ENCODE assay signal across 8 cellular contexts in the genomic region with DNA sequence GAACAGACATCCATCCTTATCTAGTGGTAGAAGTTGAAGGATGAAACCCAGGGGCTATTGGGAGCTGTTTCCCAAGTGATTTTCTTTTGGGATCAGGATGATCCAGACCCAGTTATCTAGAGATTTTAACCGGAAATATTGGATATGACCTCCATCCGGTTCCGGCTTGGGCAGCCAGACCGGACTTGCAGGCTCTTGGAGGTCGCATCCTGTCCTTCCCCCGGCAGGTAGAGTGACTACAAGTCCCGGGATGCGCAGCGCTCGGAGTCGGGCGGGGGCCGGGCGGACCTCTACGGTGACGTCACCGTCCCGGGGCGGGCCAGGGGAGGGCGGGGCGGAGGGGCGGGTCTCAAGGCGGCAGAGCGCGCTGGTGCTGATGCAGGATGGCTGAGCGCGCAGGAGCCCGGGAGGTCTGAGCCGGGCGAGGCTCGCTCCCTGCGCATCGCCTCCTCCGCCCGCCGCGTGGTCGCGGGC. TPM values are rescaled to one million over a fixed set of nuclear protein-coding genes. Genes with fewer than 3 reads are reported as not detected.
A peak's percentile ranks its signal among the peaks of the same experiment; 100 is the strongest.
DNase-seq lines count a peak whose midpoint lies in the region; ATAC-seq and TF ChIP-seq lines count a peak whose summit lies in the region.

A gene (plus strand): TSS at position 360 of the 474 bp plus-strand sequence. CDS start 391 bp downstream, outside the sequence.

- DNase-seq in AG20443 (ENCODE audit: low spot score): peak; percentile 96
- peak; percentile 95 for DNase-seq in NCI-H69 (lab: John Stamatoyannopoulos, UW)
- DNase-seq in activated CD8-positive, alpha-beta memory T cell treated with anti-CD3 and anti-CD28 coated beads, Interleukin-2, amount 50 U/mL, for 24 hours (ENCODE audit: extremely low read depth): peak; percentile 78
- DNase-seq in endothelial cell (ENCODE audit: low spot score): peak; percentile 89
- peak; percentile 79 to 84 for DNase-seq in mesothelial cell of epicardium (ENCODE audit: low spot score in 2 of 2, unreplicated experiment in 2 of 2)
- peak; percentile 73 to 81 for DNase-seq in stimulated activated CD8-positive, alpha-beta memory T cell treated with anti-CD3 and anti-CD28 coated beads, Interleukin-2, amount 100 ng/mL, for 1 hour (ENCODE audit: low read depth in 2 of 2)

- peaks cover 7% of the 10 kb centered on the region for H3K36me3 Mint-ChIP-seq in endothelial cell (ENCODE audit: low read depth, unreplicated experiment)
- no peaks in the 10 kb centered on the region for H3K36me3 Mint-ChIP-seq in mesothelial cell of epicardium

- H3K4me1 Mint-ChIP-seq in endothelial cell (ENCODE audit: unreplicated experiment) (peaks cover 39% of the 10 kb centered on the region), mesothelial cell of epicardium (peaks cover 13% of the 10 kb centered on the region)

- H3K27me3 Mint-ChIP-seq in endothelial cell (ENCODE audit: unreplicated experiment): peaks cover 15% of the 10 kb centered on the region
- peaks cover 80% of the 10 kb centered on the region for H3K27me3 Mint-ChIP-seq in mesothelial cell of epicardium (ENCODE audit: low read depth)

- ATAC-seq in GM19324 (IDR thresholded peaks at IDR 0.05; ENCODE audit: low FRiP score, unreplicated experiment) (peak; percentile 94), HG03442 (IDR thresholded peaks at IDR 0.05; ENCODE audit: unreplicated experiment) (peak; percentile 89)

- peak within 1 kb of the TSS; percentile 97 for H3K27ac Mint-ChIP-seq in endothelial cell (ENCODE audit: unreplicated experiment)
- H3K27ac Mint-ChIP-seq in mesothelial cell of epicardium: no peak within 1 kb of the TSS

- no peaks in the 10 kb centered on the region for H3K9me3 Mint-ChIP-seq in endothelial cell (ENCODE audit: unreplicated experiment)
- H3K9me3 Mint-ChIP-seq in mesothelial cell of epicardium: peaks cover under 1% of the 10 kb centered on the region

- peak within 1 kb of the TSS; percentile 91 for H3K4me3 Mint-ChIP-seq in endothelial cell (ENCODE audit: unreplicated experiment)
- peak within 1 kb of the TSS; percentile 61 for H3K4me3 Mint-ChIP-seq in mesothelial cell of epicardium

- TF ChIP-seq CTCF in endothelial cell (IDR thresholded peaks at IDR 0.05; ENCODE audit: unreplicated experiment) (no peak), mesothelial cell of epicardium (IDR thresholded peaks at IDR 0.05; ENCODE audit: unreplicated experiment) (no peak)

RNA-seq across cellular contexts. Expression of the gene that starts here (rescaled TPM):
- total RNA-seq in endothelial cell (ENCODE audit: unreplicated experiment) (50.6 TPM), mesothelial cell of epicardium (1.3 to 2.3 TPM (median 1.3 TPM) in 3 replicates)

Comparison
In these comparisons a context has a peak if more than half of its experiments do, and no peak if none do; other contexts are left out.
1. Peak in every context shown above with its lines: DNase-seq and ATAC-seq.
2. RNA of the gene that starts here (total RNA-seq): 50.6 TPM in endothelial cell (single experiment); 1.3 to 2.3 TPM in mesothelial cell of epicardium; every median in the first group is over 10 times any median in the second.